ENCODE assay signal across 7 cellular contexts in the genomic region with DNA sequence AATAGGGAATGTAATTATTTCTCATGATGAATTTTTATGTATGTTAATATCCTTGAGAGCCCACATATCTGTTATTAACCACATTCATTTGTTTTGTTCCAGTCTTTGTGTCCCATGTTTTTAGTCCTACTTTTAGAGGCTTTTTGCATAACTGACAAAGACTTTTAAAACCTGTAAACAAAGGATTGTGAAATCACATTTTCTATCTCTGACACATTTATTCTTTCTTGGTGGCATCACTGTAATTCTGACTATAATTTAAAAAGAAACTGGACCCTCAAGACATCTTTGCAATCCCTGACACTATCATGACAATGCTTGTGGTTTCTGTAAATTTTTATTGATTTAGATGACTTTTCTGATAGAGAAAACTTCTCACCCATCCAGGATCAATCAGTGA.
"Had no signal": no experiment of that assay in that cellular context is flagged by ENCODE, and none has a peak within 500 bp of the region (broad histone marks: within the 10 kb centered on the region; RNA-seq: fewer than 3 reads in every experiment).

No MANE protein-coding gene starts in this region.

- H3K27me3 ChIP-seq: stomach had no signal

- H3K4me3 ChIP-seq: skin epidermis, stomach had no signal

- DNase-seq: activated CD4-positive, alpha-beta T cell treated with anti-CD3 and anti-CD28 coated beads, Interleukin-2, amount 50 U/mL, for 1 hour; activated naive CD4-positive, alpha-beta T cell treated with anti-CD3 and anti-CD28 coated beads, Interleukin-2, amount 50 U/mL, for 16 hours; amygdala; cerebellar nuclear complex; hypothalamus; stomach had no signal

- H3K4me1 ChIP-seq: stomach had no signal

- H3K27ac ChIP-seq: stomach had no signal

- H3K36me3 ChIP-seq: stomach had no signal
